ENCODE assay signal across 12 cellular contexts in genomic region chr5:158700231-158700996, GRCh38.
A peak's percentile ranks its signal among the peaks of the same experiment; 100 is the strongest.
DNase-seq lines count a peak whose midpoint lies in the region; ATAC-seq and TF ChIP-seq lines count a peak whose summit lies in the region.
"Had no signal": no experiment of that assay in that cellular context is flagged by ENCODE, and none has a peak within 500 bp of the region (broad histone marks: within the 10 kb centered on the region; RNA-seq: fewer than 3 reads in every experiment).

No MANE protein-coding gene starts in this region.

- POLR2A ChIA-PET in CD8-positive, alpha-beta T cell (lab: Charles Lee) = no interaction called here

- H3K36me3 ChIP-seq in DOHH2 (ENCODE audit: control insufficient read depth, low read length) = peaks cover 5% of the 10 kb centered on the region
- H3K36me3 ChIP-seq in OCI-LY1 (ENCODE audit: insufficient read depth, low read length) = peaks cover 51% of the 10 kb centered on the region
- no peaks in the 10 kb centered on the region for H3K36me3 ChIP-seq in CD8-positive, alpha-beta T cell (ENCODE audit: insufficient read depth, low read length)

- no peaks in the 10 kb centered on the region for H3K9me3 Mint-ChIP-seq in CD8-positive, alpha-beta T cell
- H3K9me3 Mint-ChIP-seq: neural crest cell had no signal

- DNase-seq in foreskin fibroblast (peak; percentile 69 to 79), GM19240 (ENCODE audit: insufficient read length, low spot score) (no peak)
- DNase-seq in CD8-positive, alpha-beta T cell = no peak
- DNase-seq in activated CD8-positive, alpha-beta memory T cell treated with anti-CD3 and anti-CD28 coated beads for 24 hours = no peak
- no peak for DNase-seq in stimulated activated CD4-positive, alpha-beta T cell treated with anti-CD3 and anti-CD28 coated beads, Interleukin-2, amount 100 ng/mL, for 48 hours
- DNase-seq: activated T-cell treated with anti-CD3 and anti-CD28 coated beads, Interleukin-2, amount 50 U/mL, for 1 hour; IMR-90; stimulated activated CD4-positive, alpha-beta T cell treated with anti-CD3 and anti-CD28 coated beads, Interleukin-12 subunit alpha, Interleukin-12 subunit beta, amount 100 ng/mL, for 4 hours had no signal

- no peak overlapping the region for H3K4me3 Mint-ChIP-seq in CD8-positive, alpha-beta T cell
- H3K4me3 Mint-ChIP-seq: neural crest cell had no signal

- H3K9me3 ChIP-seq in DOHH2 (ENCODE audit: control insufficient read depth, insufficient read depth, low read length) = no peaks in the 10 kb centered on the region
- H3K9me3 ChIP-seq in OCI-LY1 (ENCODE audit: low read length) = no peaks in the 10 kb centered on the region
- H3K9me3 ChIP-seq in CD8-positive, alpha-beta T cell (ENCODE audit: low read length) = no peaks in the 10 kb centered on the region

- TF ChIP-seq CTCF in DOHH2 (IDR thresholded peaks at IDR 0.05; ENCODE audit: low read depth, low read length, poor library complexity, severe bottlenecking) (no peak), OCI-LY1 (IDR thresholded peaks at IDR 0.05; ENCODE audit: low read length) (no peak), foreskin fibroblast (IDR thresholded peaks at IDR 0.05; ENCODE audit: low read depth, low read length) (no peak)
- TF ChIP-seq CTCF in CD8-positive, alpha-beta T cell (IDR thresholded peaks at IDR 0.05) = no peak

- ATAC-seq in CD8-positive, alpha-beta T cell = no peak

- intact Hi-C loops in CD8-positive, alpha-beta T cell (cut with DNase I, micrococcal nuclease) = no loop called here

- H3K27ac Mint-ChIP-seq in CD8-positive, alpha-beta T cell = no peak overlapping the region

- no peaks in the 10 kb centered on the region for H3K36me3 Mint-ChIP-seq in CD8-positive, alpha-beta T cell

- CTCF ChIA-PET in CD8-positive, alpha-beta T cell (lab: Charles Lee) = interaction anchor here (1.0 to 6.8 kb wide), 4 partner anchors 401 to 432 kb away, joined by 3 to 43 read pairs (median 4); no protein-coding TSS in a partner anchor

- H3K4me2 ChIP-seq in DOHH2 (ENCODE audit: low read length) (peak overlapping the region; percentile 17; the same call in 1 of the 2 replicates), OCI-LY1 (ENCODE audit: low read length) (peak overlapping the region; percentile 4; the same call in 1 of the 2 replicates)

- H3K4me3 ChIP-seq in DOHH2 (ENCODE audit: low read length) (no peak overlapping the region), OCI-LY1 (ENCODE audit: low read depth, low read length, poor library complexity, severe bottlenecking) (no peak overlapping the region), foreskin fibroblast (ENCODE audit: low read depth in 1 of 2, low read length in 2 of 2) (no peak overlapping the region), skin epidermis (no peak overlapping the region)
- H3K4me3 ChIP-seq in CD8-positive, alpha-beta T cell (ENCODE audit: low read depth, low read length) = no peak overlapping the region

- peaks cover 2% of the 10 kb centered on the region for H3K27me3 Mint-ChIP-seq in CD8-positive, alpha-beta T cell (ENCODE audit: low read depth)

- H3K27ac ChIP-seq in DOHH2 (ENCODE audit: low read depth, low read length) = no peak overlapping the region
- H3K27ac ChIP-seq in OCI-LY1 (ENCODE audit: low read depth, low read length, poor library complexity, severe bottlenecking) = peak overlapping the region; percentile 36
- peak overlapping the region in 16 of 21 experiments; percentile 18 to 79 (median 54) for H3K27ac ChIP-seq in skin epidermis
- no peak overlapping the region for H3K27ac ChIP-seq in CD8-positive, alpha-beta T cell (ENCODE audit: low read depth, low read length)

- 0 out of 2 replicates have a peak, but pooled peaks cover 2% of the 10 kb centered on the region for H3F3A ChIP-seq in DOHH2 (ENCODE audit: control insufficient read depth, insufficient read depth)
- no peaks in the 10 kb centered on the region; the same call in 1 of the 2 replicates for H3F3A ChIP-seq in OCI-LY1 (ENCODE audit: insufficient read depth, low read length)

- H3K9me2 ChIP-seq in DOHH2 (replicated peaks; ENCODE audit: control insufficient read depth, low read length) = no peaks in the 10 kb centered on the region
- H3K9me2 ChIP-seq in OCI-LY1 (ENCODE audit: low read depth, low read length) = no peaks in the 10 kb centered on the region

- H3K9ac ChIP-seq in OCI-LY1 (ENCODE audit: low read length) = no peak overlapping the region

- H4K20me1 ChIP-seq in DOHH2 (ENCODE audit: control insufficient read depth, insufficient read depth, low read depth, low read length) = no peaks in the 10 kb centered on the region
- no peaks in the 10 kb centered on the region for H4K20me1 ChIP-seq in OCI-LY1 (ENCODE audit: insufficient read depth, low read length)

- H3K79me2 ChIP-seq in DOHH2 (ENCODE audit: control insufficient read depth, low read length) (no peaks in the 10 kb centered on the region), OCI-LY1 (ENCODE audit: insufficient read depth, low read length) (no peaks in the 10 kb centered on the region)

- peaks cover 3% of the 10 kb centered on the region for H3K4me1 Mint-ChIP-seq in CD8-positive, alpha-beta T cell (ENCODE audit: low read depth)

- H3K4me1 ChIP-seq in DOHH2 (ENCODE audit: control insufficient read depth, low read length) (peaks cover 32% of the 10 kb centered on the region), OCI-LY1 (ENCODE audit: insufficient read depth, low read length, severe bottlenecking) (peaks cover 49% of the 10 kb centered on the region)
- no peaks in the 10 kb centered on the region for H3K4me1 ChIP-seq in CD8-positive, alpha-beta T cell (ENCODE audit: insufficient read depth, low read length)

- H3K27me3 ChIP-seq in DOHH2 (ENCODE audit: control insufficient read depth, low read length) (no peaks in the 10 kb centered on the region), OCI-LY1 (ENCODE audit: insufficient read depth, low read length) (no peaks in the 10 kb centered on the region)
- H3K27me3 ChIP-seq in CD8-positive, alpha-beta T cell (ENCODE audit: insufficient read depth, low read length) = no peaks in the 10 kb centered on the region

- no peak overlapping the region for H2AFZ ChIP-seq in OCI-LY1 (ENCODE audit: low read length)

Comparison
In these comparisons a context has a peak if more than half of its experiments do, and no peak if none do; other contexts are left out.
1. H3K27ac ChIP-seq: peak in OCI-LY1 (single experiment) and skin epidermis (16 of 21); none in DOHH2 (single experiment) and CD8-positive, alpha-beta T cell (single experiment).
2. DNase-seq: peak in foreskin fibroblast (2 of 2); none in CD8-positive, alpha-beta T cell (0 of 7), GM19240 (single experiment), activated CD8-positive, alpha-beta memory T cell treated with anti-CD3 and anti-CD28 coated beads for 24 hours (single experiment) and stimulated activated CD4-positive, alpha-beta T cell treated with anti-CD3 and anti-CD28 coated beads, Interleukin-2, amount 100 ng/mL, for 48 hours (0 of 2).